8 cellular contexts compared by ENCODE assay signal in the genomic region with DNA sequence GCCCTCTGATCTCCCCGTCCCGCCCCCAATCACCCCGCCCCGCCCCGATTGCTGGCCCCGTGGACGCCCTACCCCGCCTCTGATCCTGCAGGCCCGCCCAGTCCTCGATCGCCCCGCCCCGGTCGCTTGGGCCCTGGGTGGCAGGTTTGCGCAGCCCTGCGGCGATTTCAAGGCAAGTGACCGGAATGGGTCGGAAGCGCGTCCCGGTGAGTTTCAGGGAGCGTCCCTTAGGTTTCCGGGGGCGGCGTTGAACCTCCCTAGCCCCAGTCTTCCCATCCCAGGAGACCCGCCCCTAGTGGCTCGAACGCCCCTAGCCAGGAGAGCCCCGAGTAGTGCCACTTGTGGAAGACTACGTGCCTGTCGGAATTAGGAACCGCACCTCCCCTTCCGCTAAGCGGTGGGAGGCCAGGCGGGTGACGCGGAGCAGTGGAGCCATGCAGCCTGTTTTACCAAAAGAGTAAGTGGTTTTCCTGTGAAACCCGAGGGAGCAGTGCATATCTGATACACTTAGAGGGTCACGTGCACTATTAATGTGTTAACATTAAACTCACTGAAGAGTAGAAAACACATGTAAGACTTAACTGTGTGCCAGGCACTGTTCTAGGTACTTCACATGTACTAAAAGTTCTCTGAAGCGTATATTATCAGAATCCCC. TPM values are rescaled to one million over a fixed set of nuclear protein-coding genes. Genes with fewer than 3 reads are reported as not detected.
DNase-seq lines count a peak whose midpoint lies in the region; ATAC-seq and TF ChIP-seq lines count a peak whose summit lies in the region.

No MANE protein-coding gene starts in this region.

- no peaks in the 10 kb centered on the region for H3K36me3 Mint-ChIP-seq in activated T-cell treated with anti-CD3 and anti-CD28 coated beads, Interleukin-2, amount 50 U/mL, for 4 hours (ENCODE audit: insufficient read depth)
- no peaks in the 10 kb centered on the region for H3K36me3 Mint-ChIP-seq in naive B cell
- no peaks in the 10 kb centered on the region for H3K36me3 Mint-ChIP-seq in stimulated activated memory B cell treated with anti-CD40 and anti-IgM and Interleukin-4, amounts not matched to agents 10 μg/mL and 1 μg/mL and 100 μg/mL, for 72 hours

- peak overlapping the region; percentile 97 for H2AFZ ChIP-seq in PC-9

- no TSS peak for BruUV-seq in PC-9 (replicated peaks; lab: Mats Ljungman, UMichigan)

- intact Hi-C loops in PC-9 (cut with micrococcal nuclease; ENCODE audit: unreplicated experiment) (loop anchor here (1.0 to 5.0 kb wide), 3 partner anchors 72 to 358 kb away; partner anchors contain the start of genes NFXL1 and SLAIN2), esophagus squamous epithelium (cut with DNase I) (loop anchor here (10.0 kb wide), 1 partner anchor 125 kb away; no protein-coding TSS in a partner anchor)

- H3K4me2 ChIP-seq in PC-9: peak overlapping the region; percentile 91

- no peaks in the 10 kb centered on the region for H3K27me3 Mint-ChIP-seq in activated T-cell treated with anti-CD3 and anti-CD28 coated beads, Interleukin-2, amount 50 U/mL, for 4 hours (ENCODE audit: low read depth)
- H3K27me3 Mint-ChIP-seq in naive B cell: no peaks in the 10 kb centered on the region
- no peaks in the 10 kb centered on the region for H3K27me3 Mint-ChIP-seq in stimulated activated memory B cell treated with anti-CD40 and anti-IgM and Interleukin-4, amounts not matched to agents 10 μg/mL and 1 μg/mL and 100 μg/mL, for 72 hours

- peaks cover 26% of the 10 kb centered on the region for H3F3A ChIP-seq in PC-9 (ENCODE audit: insufficient read depth, low read depth)

- H3K4me1 Mint-ChIP-seq in activated T-cell treated with anti-CD3 and anti-CD28 coated beads, Interleukin-2, amount 50 U/mL, for 4 hours (ENCODE audit: low read depth): peaks cover 15% of the 10 kb centered on the region
- H3K4me1 Mint-ChIP-seq in naive B cell: peaks cover 13 to 31% (median 13%) of the 10 kb centered on the region in 3 donors
- H3K4me1 Mint-ChIP-seq in stimulated activated memory B cell treated with anti-CD40 and anti-IgM and Interleukin-4, amounts not matched to agents 10 μg/mL and 1 μg/mL and 100 μg/mL, for 72 hours: peaks cover 24% of the 10 kb centered on the region

- H3K9me3 ChIP-seq in PC-9 (ENCODE audit: insufficient read depth, low read depth) (no peaks in the 10 kb centered on the region; the same call in 1 of the 2 replicates), esophagus squamous epithelium (no peaks in the 10 kb centered on the region)

- H3K4me1 ChIP-seq in PC-9 (replicated peaks; ENCODE audit: insufficient read depth) (peaks cover 23% of the 10 kb centered on the region), esophagus squamous epithelium (peaks cover 0 to 29% (median 6%) of the 10 kb centered on the region in 3 donors)

- no peaks in the 10 kb centered on the region for H4K20me1 ChIP-seq in PC-9 (ENCODE audit: insufficient read depth)

- H3K27ac ChIP-seq in PC-9 (peak overlapping the region; percentile 97), esophagus squamous epithelium (peak overlapping the region; percentile 91 to 97 (median 94))

- ATAC-seq in GM21367 (IDR thresholded peaks at IDR 0.05; ENCODE audit: unreplicated experiment) (peak; percentile 66), naive B cell (ENCODE audit: low read depth in 2 of 2) (peak; percentile 80 to 82)
- ATAC-seq in activated T-cell treated with anti-CD3 and anti-CD28 coated beads, Interleukin-2, amount 50 U/mL, for 4 hours: peak; percentile 92 to 96
- peak; percentile 96 for ATAC-seq in stimulated activated memory B cell treated with anti-CD40 and anti-IgM and Interleukin-4, amounts not matched to agents 10 μg/mL and 1 μg/mL and 100 μg/mL, for 72 hours

- peaks cover 35% of the 10 kb centered on the region for H3K79me2 ChIP-seq in PC-9 (ENCODE audit: low read depth)

- H3K27me3 ChIP-seq in PC-9 (ENCODE audit: insufficient read depth, low read depth): no peaks in the 10 kb centered on the region
- H3K27me3 ChIP-seq in esophagus squamous epithelium: no peaks in the 10 kb centered on the region

- H3K27ac Mint-ChIP-seq in naive B cell: peak overlapping the region; percentile 85 to 95 (median 90)
- peak overlapping the region; percentile 81 for H3K27ac Mint-ChIP-seq in stimulated activated memory B cell treated with anti-CD40 and anti-IgM and Interleukin-4, amounts not matched to agents 10 μg/mL and 1 μg/mL and 100 μg/mL, for 72 hours

- CTCF ChIA-PET in PC-9 (lab: Charles Lee): no interaction called here

- no peaks in the 10 kb centered on the region for H3K9me3 Mint-ChIP-seq in activated T-cell treated with anti-CD3 and anti-CD28 coated beads, Interleukin-2, amount 50 U/mL, for 4 hours
- H3K9me3 Mint-ChIP-seq in naive B cell: no peaks in the 10 kb centered on the region
- H3K9me3 Mint-ChIP-seq in stimulated activated memory B cell treated with anti-CD40 and anti-IgM and Interleukin-4, amounts not matched to agents 10 μg/mL and 1 μg/mL and 100 μg/mL, for 72 hours: no peaks in the 10 kb centered on the region

- DNase-seq in DMS 273 (lab: John Stamatoyannopoulos, UW; ENCODE audit: unreplicated experiment) (peak; percentile 91), HUDEP-2 (lab: John Stamatoyannopoulos, UW; ENCODE audit: unreplicated experiment in 76 of 76) (peak in 74 of 76 experiments; percentile 40 to 97 (median 90)), PC-9 (peak; percentile 85 to 94), esophagus squamous epithelium (lab: John Stamatoyannopoulos, UW) (peak; percentile 86), naive B cell (peak; percentile 85)
- peak; percentile 81 for DNase-seq in activated T-cell treated with anti-CD3 and anti-CD28 coated beads, Interleukin-2, amount 50 U/mL, for 4 hours

- H3K36me3 ChIP-seq in PC-9 (ENCODE audit: low read depth) (no peaks in the 10 kb centered on the region), esophagus squamous epithelium (no peaks in the 10 kb centered on the region)

- peak; percentile 39; the same call in 1 of the 2 replicates for TF ChIP-seq CTCF in PC-9 (conservative IDR thresholded peaks at IDR 0.05)
- peak in 3 of 6 experiments; percentile 15 to 39 (median 32) for TF ChIP-seq CTCF in esophagus squamous epithelium (IDR thresholded peaks at IDR 0.05)

- H3K4me3 ChIP-seq in PC-9 (peak overlapping the region; percentile 58), esophagus squamous epithelium (peak overlapping the region; percentile 77 to 98 (median 90))

- WGBS in esophagus squamous epithelium, 2 donors: 14 to 18% methylated on average over 5 to 7 of the region's 41 CpGs

- peak overlapping the region; percentile 90 for H3K4me3 Mint-ChIP-seq in activated T-cell treated with anti-CD3 and anti-CD28 coated beads, Interleukin-2, amount 50 U/mL, for 4 hours
- peak overlapping the region; percentile 91 to 99 (median 98) for H3K4me3 Mint-ChIP-seq in naive B cell
- peak overlapping the region; percentile 91 for H3K4me3 Mint-ChIP-seq in stimulated activated memory B cell treated with anti-CD40 and anti-IgM and Interleukin-4, amounts not matched to agents 10 μg/mL and 1 μg/mL and 100 μg/mL, for 72 hours

- H3K9me2 ChIP-seq in PC-9 (ENCODE audit: insufficient read depth): no peaks in the 10 kb centered on the region

- POLR2A ChIA-PET in PC-9 (lab: Charles Lee; ENCODE audit: unreplicated experiment): interaction anchor here (0.6 to 0.7 kb wide), 2 partner anchors 32 to 570 kb away, joined by 3 read pairs; no protein-coding TSS in a partner anchor

- no peak for TF ChIP-seq POLR2A in esophagus squamous epithelium (IDR thresholded peaks at IDR 0.05)

RNA-seq across cellular contexts. Expression of gene TEC, which starts 0.3 kb away (rescaled TPM):
- 6.2 and 6.6 TPM in 2 replicates for total RNA-seq in PC-9 (2021)
- 1 to 10 TPM in 1 of 3 donors, under 1 TPM in 2; 0.82 to 1.4 (median 0.83) TPM for total RNA-seq in activated T-cell treated with anti-CD3 and anti-CD28 coated beads, Interleukin-2, amount 50 U/mL, for 4 hours
- total RNA-seq in esophagus squamous epithelium: 1 to 10 TPM; 3.8 to 8.6 (median 7.2) TPM
- polyA plus RNA-seq in naive B cell (ENCODE audit: low read depth in 6 of 6): 1 to 10 TPM in 5 of 6 donors, under 1 TPM in 1; 0.97 to 2.7 (median 1.6) TPM

Comparison
In these comparisons a context has a peak if more than half of its experiments do, and no peak if none do; other contexts are left out.
1. Peak in every context shown above with its lines: DNase-seq, ATAC-seq, H3K4me3 ChIP-seq and H3K27ac ChIP-seq.